2 cellular contexts compared by ENCODE assay signal in the genomic region with DNA sequence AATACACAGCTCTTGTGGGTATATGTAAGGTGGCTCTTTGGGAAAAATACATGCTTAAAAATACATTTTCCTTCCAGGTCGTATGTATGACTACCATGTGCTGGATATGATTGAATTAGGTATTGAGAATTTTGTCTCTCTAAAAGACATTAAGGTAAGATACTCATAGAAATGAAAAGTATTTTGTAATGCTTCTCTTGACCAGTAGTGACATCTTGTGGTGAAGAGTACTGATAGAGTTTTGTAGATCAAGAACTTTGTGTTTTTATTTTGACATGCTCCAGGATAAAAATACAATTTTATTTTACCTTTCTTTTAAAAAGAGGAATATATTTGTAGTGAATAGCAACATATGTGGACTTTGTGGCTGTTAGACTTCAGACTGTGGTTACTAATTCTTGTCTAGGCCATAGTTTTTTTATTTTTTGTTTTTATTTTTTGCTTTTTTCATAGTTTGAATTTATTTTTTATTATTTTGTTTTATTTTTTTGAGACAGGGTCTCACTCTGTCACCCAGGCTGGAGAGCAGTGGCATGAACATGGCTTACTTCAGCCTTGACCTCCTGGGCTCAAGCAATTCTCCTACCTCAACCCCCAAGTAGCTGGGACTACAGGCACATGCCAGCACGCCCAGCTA.
TF ChIP-seq lines count a peak whose summit lies in the region.

No MANE protein-coding gene starts in this region.

TF ChIP-seq in IMR-90, 13 proteins besides CTCF, POLR2A, EP300 and RAD21:
- TF ChIP-seq RCOR1 (IDR thresholded peaks at IDR 0.05; ENCODE audit: insufficient replicate concordance, low read length) (no peak), SMC3 (IDR thresholded peaks at IDR 0.05; ENCODE audit: low read depth, low read length) (peak; percentile 56)
TF ChIP-seq in IMR-90: peak in this region for 1.

TF ChIP-seq in GM12878, 131 proteins besides CTCF, POLR2A, EP300 and RAD21:
- TF ChIP-seq CBX3 (IDR thresholded peaks at IDR 0.05; ENCODE audit: borderline replicate concordance, low read depth) (no peak), IRF3 (IDR thresholded peaks at IDR 0.05) (no peak), CHD4 (IDR thresholded peaks at IDR 0.05) (no peak), ZBED1 (IDR thresholded peaks at IDR 0.05; ENCODE audit: borderline replicate concordance) (no peak), MYB (IDR thresholded peaks at IDR 0.05; ENCODE audit: borderline replicate concordance, low read depth, low read length) (no peak), SMC3 (IDR thresholded peaks at IDR 0.05; ENCODE audit: borderline replicate concordance, low read length) (peak; percentile 31; the same call in 1 of the 2 replicates), SMARCA5 (IDR thresholded peaks at IDR 0.05) (no peak)
